1 cellular context compared by ENCODE assay signal in the genomic region with DNA sequence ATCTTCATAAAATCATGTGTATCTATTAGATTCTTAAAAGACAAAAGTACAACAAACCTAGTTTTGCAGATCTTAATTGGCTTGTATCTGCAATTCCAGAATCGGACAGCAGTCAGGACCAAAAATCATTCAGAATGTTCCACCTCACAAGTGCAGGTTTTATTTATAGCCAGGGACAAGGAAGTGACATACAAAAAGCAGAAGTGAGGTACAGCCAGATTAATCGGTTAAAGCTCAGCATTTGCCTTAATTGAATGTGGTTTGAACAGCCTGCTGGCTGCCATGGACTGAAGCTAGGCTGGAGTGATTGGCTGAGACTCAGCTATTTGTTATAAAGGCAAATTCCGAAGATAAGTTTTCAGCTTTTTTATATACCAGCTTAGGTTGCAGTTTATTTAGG.
TF ChIP-seq lines count a peak whose summit lies in the region.

No MANE protein-coding gene starts in this region.

TF ChIP-seq in GM23338, 12 proteins besides CTCF, POLR2A, EP300 and RAD21 (continued from another document):
- TF ChIP-seq, protein P1, sequence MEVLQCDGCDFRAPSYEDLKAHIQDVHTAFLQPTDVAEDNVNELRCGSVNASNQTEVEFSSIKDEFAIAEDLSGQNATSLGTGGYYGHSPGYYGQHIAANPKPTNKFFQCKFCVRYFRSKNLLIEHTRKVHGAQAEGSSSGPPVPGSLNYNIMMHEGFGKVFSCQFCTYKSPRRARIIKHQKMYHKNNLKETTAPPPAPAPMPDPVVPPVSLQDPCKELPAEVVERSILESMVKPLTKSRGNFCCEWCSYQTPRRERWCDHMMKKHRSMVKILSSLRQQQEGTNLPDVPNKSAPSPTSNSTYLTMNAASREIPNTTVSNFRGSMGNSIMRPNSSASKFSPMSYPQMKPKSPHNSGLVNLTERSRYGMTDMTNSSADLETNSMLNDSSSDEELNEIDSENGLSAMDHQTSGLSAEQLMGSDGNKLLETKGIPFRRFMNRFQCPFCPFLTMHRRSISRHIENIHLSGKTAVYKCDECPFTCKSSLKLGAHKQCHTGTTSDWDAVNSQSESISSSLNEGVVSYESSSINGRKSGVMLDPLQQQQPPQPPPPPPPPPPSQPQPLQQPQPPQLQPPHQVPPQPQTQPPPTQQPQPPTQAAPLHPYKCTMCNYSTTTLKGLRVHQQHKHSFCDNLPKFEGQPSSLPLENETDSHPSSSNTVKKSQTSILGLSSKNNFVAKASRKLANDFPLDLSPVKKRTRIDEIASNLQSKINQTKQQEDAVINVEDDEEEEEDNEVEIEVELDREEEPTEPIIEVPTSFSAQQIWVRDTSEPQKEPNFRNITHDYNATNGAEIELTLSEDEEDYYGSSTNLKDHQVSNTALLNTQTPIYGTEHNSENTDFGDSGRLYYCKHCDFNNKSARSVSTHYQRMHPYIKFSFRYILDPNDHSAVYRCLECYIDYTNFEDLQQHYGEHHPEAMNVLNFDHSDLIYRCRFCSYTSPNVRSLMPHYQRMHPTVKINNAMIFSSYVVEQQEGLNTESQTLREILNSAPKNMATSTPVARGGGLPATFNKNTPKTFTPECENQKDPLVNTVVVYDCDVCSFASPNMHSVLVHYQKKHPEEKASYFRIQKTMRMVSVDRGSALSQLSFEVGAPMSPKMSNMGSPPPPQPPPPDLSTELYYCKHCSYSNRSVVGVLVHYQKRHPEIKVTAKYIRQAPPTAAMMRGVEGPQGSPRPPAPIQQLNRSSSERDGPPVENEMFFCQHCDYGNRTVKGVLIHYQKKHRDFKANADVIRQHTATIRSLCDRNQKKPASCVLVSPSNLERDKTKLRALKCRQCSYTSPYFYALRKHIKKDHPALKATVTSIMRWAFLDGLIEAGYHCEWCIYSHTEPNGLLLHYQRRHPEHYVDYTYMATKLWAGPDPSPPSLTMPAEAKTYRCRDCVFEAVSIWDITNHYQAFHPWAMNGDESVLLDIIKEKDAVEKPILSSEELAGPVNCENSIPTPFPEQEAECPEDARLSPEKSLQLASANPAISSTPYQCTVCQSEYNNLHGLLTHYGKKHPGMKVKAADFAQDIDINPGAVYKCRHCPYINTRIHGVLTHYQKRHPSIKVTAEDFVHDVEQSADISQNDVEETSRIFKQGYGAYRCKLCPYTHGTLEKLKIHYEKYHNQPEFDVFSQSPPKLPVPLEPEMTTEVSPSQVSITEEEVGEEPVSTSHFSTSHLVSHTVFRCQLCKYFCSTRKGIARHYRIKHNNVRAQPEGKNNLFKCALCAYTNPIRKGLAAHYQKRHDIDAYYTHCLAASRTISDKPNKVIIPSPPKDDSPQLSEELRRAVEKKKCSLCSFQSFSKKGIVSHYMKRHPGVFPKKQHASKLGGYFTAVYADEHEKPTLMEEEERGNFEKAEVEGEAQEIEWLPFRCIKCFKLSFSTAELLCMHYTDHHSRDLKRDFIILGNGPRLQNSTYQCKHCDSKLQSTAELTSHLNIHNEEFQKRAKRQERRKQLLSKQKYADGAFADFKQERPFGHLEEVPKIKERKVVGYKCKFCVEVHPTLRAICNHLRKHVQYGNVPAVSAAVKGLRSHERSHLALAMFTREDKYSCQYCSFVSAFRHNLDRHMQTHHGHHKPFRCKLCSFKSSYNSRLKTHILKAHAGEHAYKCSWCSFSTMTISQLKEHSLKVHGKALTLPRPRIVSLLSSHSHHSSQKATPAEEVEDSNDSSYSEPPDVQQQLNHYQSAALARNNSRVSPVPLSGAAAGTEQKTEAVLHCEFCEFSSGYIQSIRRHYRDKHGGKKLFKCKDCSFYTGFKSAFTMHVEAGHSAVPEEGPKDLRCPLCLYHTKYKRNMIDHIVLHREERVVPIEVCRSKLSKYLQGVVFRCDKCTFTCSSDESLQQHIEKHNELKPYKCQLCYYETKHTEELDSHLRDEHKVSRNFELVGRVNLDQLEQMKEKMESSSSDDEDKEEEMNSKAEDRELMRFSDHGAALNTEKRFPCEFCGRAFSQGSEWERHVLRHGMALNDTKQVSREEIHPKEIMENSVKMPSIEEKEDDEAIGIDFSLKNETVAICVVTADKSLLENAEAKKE (CRISPR knock-in tag; IDR thresholded peaks at IDR 0.05) = no peak
- TF ChIP-seq, protein P2, sequence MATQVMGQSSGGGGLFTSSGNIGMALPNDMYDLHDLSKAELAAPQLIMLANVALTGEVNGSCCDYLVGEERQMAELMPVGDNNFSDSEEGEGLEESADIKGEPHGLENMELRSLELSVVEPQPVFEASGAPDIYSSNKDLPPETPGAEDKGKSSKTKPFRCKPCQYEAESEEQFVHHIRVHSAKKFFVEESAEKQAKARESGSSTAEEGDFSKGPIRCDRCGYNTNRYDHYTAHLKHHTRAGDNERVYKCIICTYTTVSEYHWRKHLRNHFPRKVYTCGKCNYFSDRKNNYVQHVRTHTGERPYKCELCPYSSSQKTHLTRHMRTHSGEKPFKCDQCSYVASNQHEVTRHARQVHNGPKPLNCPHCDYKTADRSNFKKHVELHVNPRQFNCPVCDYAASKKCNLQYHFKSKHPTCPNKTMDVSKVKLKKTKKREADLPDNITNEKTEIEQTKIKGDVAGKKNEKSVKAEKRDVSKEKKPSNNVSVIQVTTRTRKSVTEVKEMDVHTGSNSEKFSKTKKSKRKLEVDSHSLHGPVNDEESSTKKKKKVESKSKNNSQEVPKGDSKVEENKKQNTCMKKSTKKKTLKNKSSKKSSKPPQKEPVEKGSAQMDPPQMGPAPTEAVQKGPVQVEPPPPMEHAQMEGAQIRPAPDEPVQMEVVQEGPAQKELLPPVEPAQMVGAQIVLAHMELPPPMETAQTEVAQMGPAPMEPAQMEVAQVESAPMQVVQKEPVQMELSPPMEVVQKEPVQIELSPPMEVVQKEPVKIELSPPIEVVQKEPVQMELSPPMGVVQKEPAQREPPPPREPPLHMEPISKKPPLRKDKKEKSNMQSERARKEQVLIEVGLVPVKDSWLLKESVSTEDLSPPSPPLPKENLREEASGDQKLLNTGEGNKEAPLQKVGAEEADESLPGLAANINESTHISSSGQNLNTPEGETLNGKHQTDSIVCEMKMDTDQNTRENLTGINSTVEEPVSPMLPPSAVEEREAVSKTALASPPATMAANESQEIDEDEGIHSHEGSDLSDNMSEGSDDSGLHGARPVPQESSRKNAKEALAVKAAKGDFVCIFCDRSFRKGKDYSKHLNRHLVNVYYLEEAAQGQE (IDR thresholded peaks at IDR 0.05; ENCODE audit: unreplicated experiment) = no peak
